ENCODE assay signal across 27 cellular contexts in the genomic region with DNA sequence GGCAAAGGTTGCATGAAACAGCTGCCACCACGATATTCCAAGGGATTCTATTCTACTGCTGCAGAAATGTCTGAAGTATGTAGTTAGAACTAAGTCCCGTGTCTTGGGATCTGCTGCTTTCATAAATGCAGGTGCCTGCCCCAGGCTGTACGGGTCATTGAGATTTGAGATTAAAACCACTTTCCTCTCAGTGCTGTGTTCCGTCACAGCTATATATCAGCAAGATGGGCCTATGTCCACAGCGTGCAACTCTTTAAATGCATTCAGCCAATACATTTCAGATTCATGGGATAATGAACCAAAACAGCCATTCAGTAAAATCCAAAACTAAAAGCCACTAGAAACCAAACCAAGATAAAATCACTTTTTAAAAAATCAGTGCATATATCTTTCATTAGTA.
"Had no signal": no experiment of that assay in that cellular context is flagged by ENCODE, and none has a peak within 500 bp of the region (broad histone marks: within the 10 kb centered on the region; RNA-seq: fewer than 3 reads in every experiment).

No MANE protein-coding gene starts in this region.

- H3K27me3 ChIP-seq: ovary, right atrium auricular region, right lobe of liver, testis, thyroid gland, transverse colon, uterus had no signal

- H3K9me3 ChIP-seq: left ventricle myocardium inferior, mucosa of descending colon, ovary, right atrium auricular region, right lobe of liver, testis, thyroid gland, transverse colon, uterus had no signal

- DNase-seq: hypothalamus; immature natural killer cell; kidney; left colon; left ventricle myocardium inferior; mesendoderm; midbrain; mucosa of descending colon; naive thymus-derived CD4-positive, alpha-beta T cell; ovary; right lobe of liver; stimulated activated CD4-positive, alpha-beta T cell treated with anti-CD3 and anti-CD28 coated beads, Interleukin-1b, Interleukin-23, amount 100 ng/mL, for 48 hours; stimulated activated CD4-positive, alpha-beta T cell treated with anti-CD3 and anti-CD28 coated beads, Interleukin-2, amount 100 ng/mL, for 48 hours; stimulated activated CD4-positive, alpha-beta T cell treated with anti-CD3 and anti-CD28 coated beads, Interleukin-4, amount 100 ng/mL, for 4 hours; stimulated activated CD8-positive, alpha-beta memory T cell treated with anti-CD3 and anti-CD28 coated beads, Interleukin-4, amount 100 ng/mL, for 48 hours; stimulated activated naive CD4-positive, alpha-beta T cell treated with Interleukin-2 at 50 U/mL for 16 hours; stimulated activated naive CD8-positive, alpha-beta T cell treated with anti-CD3 and anti-CD28 coated beads, Interleukin-15, amount 100 ng/mL, for 72 hours; testis; thyroid gland; transverse colon; uterus had no signal

- H3K4me3 Mint-ChIP-seq: immature natural killer cell; naive thymus-derived CD4-positive, alpha-beta T cell; natural killer cell treated with Interleukin-12 subunit alpha and Interleukin-12 subunit beta and Interleukin-15 and Interleukin-18, amount 100 ng/mL, for 72 hours; stimulated activated memory B cell treated with anti-CD40 and anti-IgM and Interleukin-4, amounts not matched to agents 10 μg/mL and 1 μg/mL and 100 μg/mL, for 72 hours; stimulated activated naive CD8-positive, alpha-beta T cell treated with anti-CD3 and anti-CD28 coated beads, Interleukin-15, amount 100 ng/mL, for 72 hours had no signal

- H3K36me3 Mint-ChIP-seq: immature natural killer cell; naive thymus-derived CD4-positive, alpha-beta T cell; natural killer cell treated with Interleukin-12 subunit alpha and Interleukin-12 subunit beta and Interleukin-15 and Interleukin-18, amount 100 ng/mL, for 72 hours; stimulated activated memory B cell treated with anti-CD40 and anti-IgM and Interleukin-4, amounts not matched to agents 10 μg/mL and 1 μg/mL and 100 μg/mL, for 72 hours had no signal

- H3K4me1 Mint-ChIP-seq: naive thymus-derived CD4-positive, alpha-beta T cell; stimulated activated memory B cell treated with anti-CD40 and anti-IgM and Interleukin-4, amounts not matched to agents 10 μg/mL and 1 μg/mL and 100 μg/mL, for 72 hours; stimulated activated naive CD8-positive, alpha-beta T cell treated with anti-CD3 and anti-CD28 coated beads, Interleukin-15, amount 100 ng/mL, for 72 hours had no signal

- H3K4me3 ChIP-seq: left ventricle myocardium inferior, lung, mucosa of descending colon, ovary, right atrium auricular region, right lobe of liver, smooth muscle cell, testis, thyroid gland, transverse colon, uterus had no signal

- H3K27ac ChIP-seq: left ventricle myocardium inferior, ovary, right atrium auricular region, right lobe of liver, testis, thyroid gland, transverse colon, uterus had no signal

- H3K4me1 ChIP-seq: left ventricle myocardium inferior, right atrium auricular region, right lobe of liver, testis, thyroid gland, transverse colon, uterus had no signal

- H3K4me2 ChIP-seq: smooth muscle cell had no signal

- H3K36me3 ChIP-seq: left ventricle myocardium inferior, ovary, right atrium auricular region, right lobe of liver, thyroid gland, transverse colon, uterus had no signal

- H3K27ac Mint-ChIP-seq: immature natural killer cell; naive thymus-derived CD4-positive, alpha-beta T cell; natural killer cell treated with Interleukin-12 subunit alpha and Interleukin-12 subunit beta and Interleukin-15 and Interleukin-18, amount 100 ng/mL, for 72 hours; progenitor cell of endocrine pancreas; stimulated activated memory B cell treated with anti-CD40 and anti-IgM and Interleukin-4, amounts not matched to agents 10 μg/mL and 1 μg/mL and 100 μg/mL, for 72 hours; stimulated activated naive CD8-positive, alpha-beta T cell treated with anti-CD3 and anti-CD28 coated beads, Interleukin-15, amount 100 ng/mL, for 72 hours had no signal

- H3K27me3 Mint-ChIP-seq: naive thymus-derived CD4-positive, alpha-beta T cell; natural killer cell treated with Interleukin-12 subunit alpha and Interleukin-12 subunit beta and Interleukin-15 and Interleukin-18, amount 100 ng/mL, for 72 hours; progenitor cell of endocrine pancreas; stimulated activated memory B cell treated with anti-CD40 and anti-IgM and Interleukin-4, amounts not matched to agents 10 μg/mL and 1 μg/mL and 100 μg/mL, for 72 hours; stimulated activated naive CD8-positive, alpha-beta T cell treated with anti-CD3 and anti-CD28 coated beads, Interleukin-15, amount 100 ng/mL, for 72 hours had no signal

- H3K9me3 Mint-ChIP-seq: natural killer cell treated with Interleukin-12 subunit alpha and Interleukin-12 subunit beta and Interleukin-15 and Interleukin-18, amount 100 ng/mL, for 72 hours; stimulated activated naive CD8-positive, alpha-beta T cell treated with anti-CD3 and anti-CD28 coated beads, Interleukin-15, amount 100 ng/mL, for 72 hours had no signal

- ATAC-seq: left colon; mucosa of descending colon; naive thymus-derived CD4-positive, alpha-beta T cell; natural killer cell treated with Interleukin-12 subunit alpha and Interleukin-12 subunit beta and Interleukin-15 and Interleukin-18, amount 100 ng/mL, for 72 hours; right lobe of liver; stimulated activated memory B cell treated with anti-CD40 and anti-IgM and Interleukin-4, amounts not matched to agents 10 μg/mL and 1 μg/mL and 100 μg/mL, for 72 hours; stimulated activated naive CD8-positive, alpha-beta T cell treated with anti-CD3 and anti-CD28 coated beads, Interleukin-15, amount 100 ng/mL, for 72 hours had no signal
